ENCODE assay signal across 18 cellular contexts in the genomic region with DNA sequence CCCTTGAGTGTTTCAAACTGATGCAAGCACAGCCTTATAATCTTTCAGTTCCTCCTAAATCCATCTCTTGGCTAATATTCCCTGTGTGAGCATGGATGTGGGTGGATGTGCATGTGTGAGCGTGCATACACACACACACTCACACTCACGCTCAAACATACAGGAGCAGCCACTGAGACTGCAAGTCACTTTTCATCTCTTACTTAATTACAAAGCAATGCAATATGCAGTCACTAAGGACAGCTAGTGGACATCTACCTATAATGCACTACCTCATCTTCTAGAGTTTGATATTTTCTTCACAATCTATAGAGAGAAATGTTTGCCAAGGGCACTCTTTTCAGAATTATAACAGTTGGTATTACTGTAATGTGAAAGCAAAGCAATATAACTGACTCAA. TPM values are rescaled to one million over a fixed set of nuclear protein-coding genes. Genes with fewer than 3 reads are reported as not detected.
DNase-seq lines count a peak whose midpoint lies in the region; ATAC-seq and TF ChIP-seq lines count a peak whose summit lies in the region.
"Had no signal": no experiment of that assay in that cellular context is flagged by ENCODE, and none has a peak within 500 bp of the region (broad histone marks: within the 10 kb centered on the region; RNA-seq: fewer than 3 reads in every experiment).

No MANE protein-coding gene starts in this region.

- no peak for ATAC-seq in HG03097 (IDR thresholded peaks at IDR 0.05; ENCODE audit: low FRiP score, unreplicated experiment)

- peaks cover 82% of the 10 kb centered on the region for H3K4me1 Mint-ChIP-seq in brain
- peaks cover 18% of the 10 kb centered on the region for H3K4me1 Mint-ChIP-seq in neural crest cell

- H3K27me3 Mint-ChIP-seq in brain: peaks cover 15% of the 10 kb centered on the region
- peaks cover 71% of the 10 kb centered on the region for H3K27me3 Mint-ChIP-seq in neural crest cell (ENCODE audit: low read depth)

- DNase-seq in DMS53 (lab: John Stamatoyannopoulos, UW): peak; percentile 15
- no peak for DNase-seq in DMS53 treated with DMSO at 0.1 percent for 48 hours (lab: John Stamatoyannopoulos, UW; ENCODE audit: unreplicated experiment)
- DNase-seq in MV-4-11 (lab: John Stamatoyannopoulos, UW): peak; percentile 8
- DNase-seq in neural crest cell (ENCODE audit: low read depth, low spot score): no peak
- DNase-seq in ecto neural progenitor cell (ENCODE audit: low spot score): no peak
- DNase-seq in activated CD4-positive, alpha-beta T cell treated with anti-CD3 and anti-CD28 coated beads for 48 hours: no peak
- DNase-seq: 8988T; activated T-cell treated with anti-CD3 and anti-CD28 coated beads, Interleukin-2, amount 50 U/mL, for 48 hours; CD4-positive, alpha-beta T cell; GOT3; NCI-H226; nucleus accumbens; RPMI8226; substantia nigra had no signal

- H3K27ac Mint-ChIP-seq in brain (peak overlapping the region in 2 of 5 experiments; percentile 33 to 73), neural crest cell (ENCODE audit: unreplicated experiment) (no peak overlapping the region)
- H3K27ac Mint-ChIP-seq: CD4-positive, alpha-beta T cell; T-helper 2 cell treated with Interferon-gamma antibody and Interleukin-4, amounts not matched to agents 5 μg/mL and 100 μg/mL, for 36 hours had no signal

- H3K4me3 Mint-ChIP-seq in brain: peak overlapping the region; percentile 12 to 95 (median 91)
- H3K4me3 Mint-ChIP-seq in neural crest cell: peak overlapping the region; percentile 12
- H3K4me3 Mint-ChIP-seq: CD4-positive, alpha-beta T cell; T-helper 2 cell treated with Interferon-gamma antibody and Interleukin-4, amounts not matched to agents 5 μg/mL and 100 μg/mL, for 36 hours had no signal

- H3K9me3 Mint-ChIP-seq in brain (no peaks in the 10 kb centered on the region), neural crest cell (no peaks in the 10 kb centered on the region)
- H3K9me3 Mint-ChIP-seq: CD4-positive, alpha-beta T cell; T-helper 2 cell treated with Interferon-gamma antibody and Interleukin-4, amounts not matched to agents 5 μg/mL and 100 μg/mL, for 36 hours had no signal

- TF ChIP-seq CTCF in brain (conservative IDR thresholded peaks at IDR 0.05): no peak
- TF ChIP-seq CTCF in neural crest cell (conservative IDR thresholded peaks at IDR 0.05): no peak

- no peaks in the 10 kb centered on the region for H3K36me3 Mint-ChIP-seq in brain
- H3K36me3 Mint-ChIP-seq in neural crest cell (ENCODE audit: low read depth): no peaks in the 10 kb centered on the region

RNA-seq across cellular contexts. Expression of gene ESRRG, which starts 1.4 kb away (rescaled TPM):
- polyA plus RNA-seq in brain (ENCODE audit: insufficient read depth, low read depth, low replicate concordance): 4.4 TPM
- total RNA-seq in neural crest cell: 1.5 TPM in 2 replicates
- total RNA-seq: CD4-positive, alpha-beta T cell; lung microvascular endothelial cell had no signal

Comparison
In these comparisons a context has a peak if more than half of its experiments do, and no peak if none do; other contexts are left out.
1. DNase-seq: peak in DMS53 (single experiment) and MV-4-11 (single experiment); none in DMS53 treated with DMSO at 0.1 percent for 48 hours (single experiment), neural crest cell (single experiment), ecto neural progenitor cell (single experiment) and activated CD4-positive, alpha-beta T cell treated with anti-CD3 and anti-CD28 coated beads for 48 hours (single experiment).